9 cellular contexts compared by ENCODE assay signal in the genomic region with DNA sequence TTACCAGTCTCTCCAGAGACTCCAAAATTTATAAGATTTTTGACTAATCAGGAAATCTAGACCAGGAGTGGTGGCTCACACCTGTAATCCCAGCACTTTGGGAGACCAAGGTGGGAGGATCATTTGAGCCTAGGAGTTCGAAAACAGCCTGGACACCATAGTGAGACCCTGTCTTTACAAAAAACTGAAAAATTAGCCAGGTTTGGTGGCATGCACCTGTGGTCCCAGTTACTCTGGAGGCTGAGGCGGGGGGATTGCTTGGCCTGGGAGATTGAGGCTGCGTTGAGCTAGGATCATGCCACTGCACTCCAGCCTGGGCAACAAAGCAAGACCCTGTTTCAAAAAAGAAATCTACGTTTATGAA. TPM values are rescaled to one million over a fixed set of nuclear protein-coding genes. Genes with fewer than 3 reads are reported as not detected.
DNase-seq lines count a peak whose midpoint lies in the region; ATAC-seq and TF ChIP-seq lines count a peak whose summit lies in the region.
"Had no signal": no experiment of that assay in that cellular context is flagged by ENCODE, and none has a peak within 500 bp of the region (broad histone marks: within the 10 kb centered on the region; RNA-seq: fewer than 3 reads in every experiment).

No MANE protein-coding gene starts in this region.

- H3K27me3 ChIP-seq in CD4-positive, alpha-beta T cell (ENCODE audit: control insufficient read depth, insufficient read depth, low read length), result no peaks in the 10 kb centered on the region
- no peaks in the 10 kb centered on the region for H3K27me3 ChIP-seq in body of pancreas
- no peaks in the 10 kb centered on the region for H3K27me3 ChIP-seq in neutrophil

- H3K4me3 Mint-ChIP-seq in CD4-positive, alpha-beta T cell, result peak overlapping the region; percentile 77
- H3K4me3 Mint-ChIP-seq in HFFc6, result no peak overlapping the region

- TF ChIP-seq POLR2A in body of pancreas (IDR thresholded peaks at IDR 0.05), result no peak

- H3K36me3 ChIP-seq in body of pancreas (replicated peaks in 1 of 2; ENCODE audit: insufficient read depth in 1 of 2, low read depth in 2 of 2) (no peaks in the 10 kb centered on the region), neutrophil (no peaks in the 10 kb centered on the region)

- H3K36me3 Mint-ChIP-seq in CD4-positive, alpha-beta T cell (ENCODE audit: low read depth), result peaks cover 86% of the 10 kb centered on the region
- peaks cover 50% of the 10 kb centered on the region for H3K36me3 Mint-ChIP-seq in HFFc6 (ENCODE audit: low read depth)

- CTCF ChIA-PET in CD4-positive, alpha-beta T cell (lab: Charles Lee), result interaction anchor here (0.7 to 4.4 kb wide), 24 partner anchors 10 to 145 kb away, joined by 3 to 61 read pairs (median 4); partner anchors contain the start of gene ATP8B2

- H3K9me3 ChIP-seq in CD4-positive, alpha-beta T cell (ENCODE audit: control insufficient read depth, low read length), result no peaks in the 10 kb centered on the region
- H3K9me3 ChIP-seq in body of pancreas (no peaks in the 10 kb centered on the region), neutrophil (no peaks in the 10 kb centered on the region)

- no peaks in the 10 kb centered on the region for H3K9me3 Mint-ChIP-seq in CD4-positive, alpha-beta T cell
- no peaks in the 10 kb centered on the region for H3K9me3 Mint-ChIP-seq in HFFc6

- H3K27ac ChIP-seq in CD4-positive, alpha-beta T cell (ENCODE audit: low read depth, low read length), result peak overlapping the region; percentile 42
- H3K27ac ChIP-seq in body of pancreas (no peak overlapping the region), neutrophil (no peak overlapping the region)

- no peak for ATAC-seq in CD4-positive, alpha-beta T cell (ENCODE audit: poor library complexity)
- ATAC-seq in body of pancreas (peak; percentile 9), HG03460 (IDR thresholded peaks at IDR 0.05; ENCODE audit: unreplicated experiment) (no peak)

- peaks cover 16% of the 10 kb centered on the region for H3K4me1 ChIP-seq in body of pancreas
- H3K4me1 ChIP-seq in neutrophil (ENCODE audit: control insufficient read depth in 1 of 2, insufficient read depth in 1 of 2, low read depth in 1 of 2, low read length in 1 of 2), result peaks cover 17 to 33% of the 10 kb centered on the region in 2 experiments

- 78 to 85% methylated on average over 4 of the region's 4 CpGs for WGBS in body of pancreas, 2 donors

- DNase-seq in CD4-positive, alpha-beta T cell, result no peak
- no peak for DNase-seq in HFFc6
- no peak for DNase-seq in body of pancreas
- no peak for DNase-seq in NCI-H1436 treated with DMSO at 0.1 percent for 48 hours (lab: John Stamatoyannopoulos, UW)
- no peak for DNase-seq in HuH-7.5 (ENCODE audit: low spot score)

- H3K4me3 ChIP-seq in body of pancreas, result no peak overlapping the region
- no peak overlapping the region for H3K4me3 ChIP-seq in neutrophil (ENCODE audit: low read depth in 1 of 2, low read length in 1 of 2)

- peaks cover 79% of the 10 kb centered on the region for H3K4me1 Mint-ChIP-seq in CD4-positive, alpha-beta T cell (ENCODE audit: low read depth)
- H3K4me1 Mint-ChIP-seq in HFFc6 (ENCODE audit: low read depth), result peaks cover 26% of the 10 kb centered on the region

- intact Hi-C loops in CD4-positive, alpha-beta T cell (cut with DNase I, micrococcal nuclease), result loop anchor here (1.0 to 2.0 kb wide), 5 partner anchors 9 to 149 kb away; partner anchors contain the start of gene HAX1 (in 2 of the 2)
- intact Hi-C loops in body of pancreas (cut with DNase I), result no loop called here

- peak; percentile 30 for TF ChIP-seq CTCF in CD4-positive, alpha-beta T cell (IDR thresholded peaks at IDR 0.05)
- TF ChIP-seq CTCF in HFFc6 (IDR thresholded peaks at IDR 0.05) (peak; percentile 51), body of pancreas (IDR thresholded peaks at IDR 0.05) (no peak), neutrophil (IDR thresholded peaks at IDR 0.05) (peak; percentile 43)

- POLR2A ChIA-PET in CD4-positive, alpha-beta T cell (lab: Charles Lee), result interaction anchor here (0.6 to 5.7 kb wide), 23 partner anchors 9 to 638 kb away, joined by 3 to 94 read pairs (median 6); partner anchors contain the start of gene ATP8B2

- H3K27me3 Mint-ChIP-seq in CD4-positive, alpha-beta T cell, result no peaks in the 10 kb centered on the region
- H3K27me3 Mint-ChIP-seq in HFFc6 (ENCODE audit: insufficient read depth), result peaks cover 3% of the 10 kb centered on the region

- H3K27ac Mint-ChIP-seq in CD4-positive, alpha-beta T cell, result peak overlapping the region; percentile 75
- H3K27ac Mint-ChIP-seq in HFFc6, result no peak overlapping the region; the same call in 1 of the 2 replicates

RNA-seq across cellular contexts. Expression of gene ATP8B2, which starts 10.0 kb away (rescaled TPM):
- total RNA-seq in CD4-positive, alpha-beta T cell, result 10 to 100 TPM; 72.7 to 80.7 TPM
- total RNA-seq in HFFc6 (2021; fragmentation: NEBNext Ultra II Directional; extraction: Animal tissue kit (Norgen Biotek cat#: 25700)), result 100 to 1,000 TPM in 4 of 6 experiments, 10 to 100 TPM in 2; 91.3 to 119 (median 107) TPM
- 10 to 100 TPM; 10.9 to 16.3 TPM for total RNA-seq in body of pancreas

RNA-seq across cellular contexts. Expression of gene AQP10, which starts 14.4 kb away (rescaled TPM):
- total RNA-seq in CD4-positive, alpha-beta T cell, result not detected
- total RNA-seq in HFFc6 (2021; fragmentation: NEBNext Ultra II Directional; extraction: Animal tissue kit (Norgen Biotek cat#: 25700)), result not detected
- total RNA-seq in body of pancreas, result under 1 TPM in 1 of 2 donors, not detected in 1; 0.26 TPM
- total RNA-seq: endothelial cell of umbilical vein, HT1080 had no signal

Comparison
In these comparisons a context has a peak if more than half of its experiments do, and no peak if none do; other contexts are left out.
1. CTCF ChIP-seq: peak in CD4-positive, alpha-beta T cell (single experiment), HFFc6 (single experiment) and neutrophil (single experiment); none in body of pancreas (0 of 7).
2. RNA of gene ATP8B2, which starts 10.0 kb away (total RNA-seq): 91.3 to 119 TPM in HFFc6 and 72.7 to 80.7 TPM in CD4-positive, alpha-beta T cell; 10.9 to 16.3 TPM in body of pancreas; every median in the first group is over 4 times any median in the second.